18 cellular contexts compared by ENCODE assay signal in genomic region chr1:40735234-40735633, GRCh38. TPM values are rescaled to one million over a fixed set of nuclear protein-coding genes. Genes with fewer than 3 reads are reported as not detected.
DNase-seq lines count a peak whose midpoint lies in the region; ATAC-seq, FAIRE-seq and TF ChIP-seq lines count a peak whose summit lies in the region.
"Had no signal": no experiment of that assay in that cellular context is flagged by ENCODE, and none has a peak within 500 bp of the region (broad histone marks: within the 10 kb centered on the region; RNA-seq: fewer than 3 reads in every experiment).

No MANE protein-coding gene starts in this region.

- H3K27ac Mint-ChIP-seq in GM23338 (no peak overlapping the region), memory B cell (peak overlapping the region; percentile 20)

- peaks cover 22% of the 10 kb centered on the region for H3K4me1 ChIP-seq in GM23338 (ENCODE audit: insufficient read depth)
- peaks cover 3 to 5% of the 10 kb centered on the region in 2 experiments; a peak in 3 of 5 replicates for H3K4me1 ChIP-seq in K562 (replicated peaks in 1 of 2; ENCODE audit: control insufficient read depth in 2 of 2, insufficient read depth in 2 of 2, low read length in 2 of 2)
- H3K4me1 ChIP-seq in gastrocnemius medialis, result peaks cover 53 to 67% of the 10 kb centered on the region in 2 donors

- in situ Hi-C loops in K562 (cut with MboI), result no loop called here
- in situ Hi-C loops in gastrocnemius medialis (cut with MboI; ENCODE audit: low sequenced_read_pairs in 4 of 4), result no loop called here

- no peak for TF ChIP-seq CTCF in GM23338 (conservative IDR thresholded peaks at IDR 0.05; ENCODE audit: low read depth in 2 of 2)
- no peak for TF ChIP-seq CTCF in K562 (IDR thresholded peaks at IDR 0.05 in 2 of 3, conservative IDR thresholded peaks at IDR 0.05 in 1 of 3; ENCODE audit: insufficient read depth in 2 of 3, low read depth in 1 of 3, low read length in 3 of 3)
- TF ChIP-seq CTCF in gastrocnemius medialis (IDR thresholded peaks at IDR 0.05 in 4 of 5, conservative IDR thresholded peaks at IDR 0.05 in 1 of 5), result no peak

- BruUV-seq in K562 (replicated peaks; lab: Mats Ljungman, UMichigan), result no TSS peak

- H4K20me1 ChIP-seq in GM23338 (replicated peaks; ENCODE audit: insufficient read depth) (peaks cover 15% of the 10 kb centered on the region), K562 (replicated peaks; ENCODE audit: control insufficient read depth, insufficient read depth, low read length) (no peaks in the 10 kb centered on the region; the same call in 1 of the 2 replicates)

- H3K4me3 ChIP-seq in GM23338, result no peak overlapping the region
- H3K4me3 ChIP-seq in K562, result no peak overlapping the region
- no peak overlapping the region for H3K4me3 ChIP-seq in gastrocnemius medialis
- H3K4me3 ChIP-seq: MG63 had no signal

- H3K4me3 Mint-ChIP-seq in GM23338, result no peak overlapping the region
- H3K4me3 Mint-ChIP-seq in memory B cell, result no peak overlapping the region
- H3K4me3 Mint-ChIP-seq: CD4-positive, alpha-beta memory T cell had no signal

- H3K79me2 ChIP-seq in GM23338 (replicated peaks; ENCODE audit: insufficient read depth) (peaks cover 89% of the 10 kb centered on the region), K562 (ENCODE audit: control insufficient read depth, insufficient read depth, low read length) (peaks cover 46% of the 10 kb centered on the region)

- TF ChIP-seq POLR2A in K562 (conservative IDR thresholded peaks at IDR 0.05) (no peak), gastrocnemius medialis (IDR thresholded peaks at IDR 0.05) (no peak)

- no peaks in the 10 kb centered on the region for H3F3A ChIP-seq in GM23338 (replicated peaks; ENCODE audit: low read depth)

- CTCF ChIA-PET in K562 (lab: Yijun Ruan, JAX; ENCODE audit: low intra/inter-chr PET ratio), result no interaction called here

- H2AFZ ChIP-seq in GM23338 (no peak overlapping the region), K562 (ENCODE audit: low read depth, low read length) (no peak overlapping the region)

- ATAC-seq in GM23338, result no peak
- ATAC-seq in K562, result peak; percentile 71
- ATAC-seq in memory B cell (ENCODE audit: low read depth), result no peak
- no peak for ATAC-seq in gastrocnemius medialis

- H3K9ac ChIP-seq in K562 (ENCODE audit: insufficient read depth in 1 of 2, low read depth in 2 of 2, low read length in 2 of 2), result no peak overlapping the region

- no peak for TF ChIP-seq RAD21 in K562 (CRISPR knock-in tag; conservative IDR thresholded peaks at IDR 0.05 in 1 of 2, IDR thresholded peaks at IDR 0.05 in 1 of 2)

- no peak for DNase-seq in GM23338 (ENCODE audit: low spot score)
- DNase-seq in K562 (ENCODE audit: extremely low read depth in 1 of 4, low spot score in 3 of 4), result peak in 2 of 4 experiments; percentile 35 to 38
- no peak for DNase-seq in memory B cell (ENCODE audit: low spot score in 2 of 2)
- no peak for DNase-seq in gastrocnemius medialis
- DNase-seq in COR-L47 (lab: John Stamatoyannopoulos, UW), result no peak
- DNase-seq in HPDE6-E6E7 (ENCODE audit: extremely low spot score), result no peak
- no peak for DNase-seq in T-helper 9 cell
- DNase-seq: ACHN; AML-193; CD4-positive, alpha-beta memory T cell; GDM1; GOT3; MG63; NCI-H1092; NCI-H1694; NCI-H2227 treated with DMSO at 0.1 percent for 48 hours; NCI-H524 had no signal

- H3K36me3 ChIP-seq in GM23338 (ENCODE audit: insufficient read depth), result peaks cover 20% of the 10 kb centered on the region
- peaks cover 23% of the 10 kb centered on the region for H3K36me3 ChIP-seq in K562 (ENCODE audit: control insufficient read depth, insufficient read depth, low read length)
- H3K36me3 ChIP-seq in gastrocnemius medialis, result peaks cover 0 to 12% of the 10 kb centered on the region in 2 donors

- H3K9me1 ChIP-seq in K562 (ENCODE audit: control insufficient read depth, insufficient read depth, low read length), result no peaks in the 10 kb centered on the region

- no peak for TF ChIP-seq EP300 in K562 (IDR thresholded peaks at IDR 0.05; ENCODE audit: low read length)

- H3K4me2 ChIP-seq in GM23338 (no peak overlapping the region), K562 (ENCODE audit: insufficient read depth, low read length) (no peak overlapping the region)

- peak; percentile 60 for FAIRE-seq in K562 (lab: Jason Lieb, UNC)
- FAIRE-seq: GM12892 had no signal

- H3K36me3 Mint-ChIP-seq in GM23338 (ENCODE audit: low read depth), result peaks cover 22% of the 10 kb centered on the region
- peaks cover 17% of the 10 kb centered on the region for H3K36me3 Mint-ChIP-seq in memory B cell

- H3K9me3 Mint-ChIP-seq in GM23338, result no peaks in the 10 kb centered on the region
- H3K9me3 Mint-ChIP-seq in memory B cell, result no peaks in the 10 kb centered on the region
- H3K9me3 Mint-ChIP-seq: CD4-positive, alpha-beta memory T cell had no signal

- H3K27me3 Mint-ChIP-seq in GM23338 (ENCODE audit: insufficient read depth, low read depth, poor library complexity) (peaks cover 5% of the 10 kb centered on the region), memory B cell (no peaks in the 10 kb centered on the region)
- H3K27me3 Mint-ChIP-seq: CD4-positive, alpha-beta memory T cell had no signal

- H3K9me2 ChIP-seq in GM23338 (ENCODE audit: insufficient read depth), result no peaks in the 10 kb centered on the region

- WGBS in K562 (ENCODE audit: insufficient coverage, low coverage, missing lambda C conversion rate), result 45% methylated on average over 4 of the region's 4 CpGs

- H3K9me3 ChIP-seq in K562 (replicated peaks; ENCODE audit: control insufficient read depth, insufficient read depth, low read depth, low read length) (no peaks in the 10 kb centered on the region), gastrocnemius medialis (no peaks in the 10 kb centered on the region)

- intact Hi-C loops in K562 (cut with micrococcal nuclease), result no loop called here
- intact Hi-C loops in gastrocnemius medialis (cut with DNase I; ENCODE audit: low total_unique reads), result no loop called here

- POLR2A ChIA-PET in K562 (lab: Yijun Ruan, JAX), result interaction anchor here (0.8 to 2.5 kb wide), 5 partner anchors 9 to 21 kb away, joined by 3 to 8 read pairs (median 5); no protein-coding TSS in a partner anchor

- no peaks in the 10 kb centered on the region for H3K27me3 ChIP-seq in GM23338 (ENCODE audit: insufficient read depth)
- H3K27me3 ChIP-seq in K562 (ENCODE audit: control insufficient read depth in 2 of 2, insufficient read depth in 2 of 2, low read length in 2 of 2), result no peaks in the 10 kb centered on the region
- no peaks in the 10 kb centered on the region for H3K27me3 ChIP-seq in gastrocnemius medialis
- H3K27me3 ChIP-seq: MG63 had no signal

- H3K4me1 Mint-ChIP-seq in GM23338 (peaks cover 29% of the 10 kb centered on the region), memory B cell (peaks cover 33% of the 10 kb centered on the region)

- 0 out of 2 replicates have a peak overlapping the region, but pooled peaks have one; percentile 45 for H3K27ac ChIP-seq in GM23338 (ENCODE audit: low read depth)
- H3K27ac ChIP-seq in K562 (ENCODE audit: extremely low read depth, low read depth, low read length), result no peak overlapping the region
- peak overlapping the region; percentile 55 to 64 (median 60) for H3K27ac ChIP-seq in gastrocnemius medialis

TF ChIP-seq in GM23338, 12 proteins besides CTCF, POLR2A, EP300 and RAD21 (continues in another document):
- TF ChIP-seq ZNF331 (CRISPR knock-in tag; IDR thresholded peaks at IDR 0.05; ENCODE audit: low read depth), result no peak

RNA-seq across cellular contexts. Expression of gene NFYC, which starts 43.7 kb away (rescaled TPM):
- 37.8 and 42.7 TPM in 2 replicates for total RNA-seq in GM23338 (2014; rRNA removed; shearing (Covaris generic))
- polyA plus RNA-seq in GM23338 (2016; fragmentation: Nextera tagmentation; extraction: Ambion mirVana) (34.5 and 36.2 TPM in 2 replicates), K562 (2011; rRNA removed) (47.2 and 65.6 TPM in 2 replicates), K562 (2014; fragmentation: Illumina TruSeq; extraction: Trizol) (56.2 and 65.1 TPM in 2 replicates), K562 (2014; fragmentation: Nextera tagmentation; extraction: Ambion mirVana) (1 to 10 TPM; 4.8 to 7.2 TPM), K562 (2014; rRNA removed) (51.3 and 57.7 TPM in 2 replicates)
- total RNA-seq in K562 (2011; cell fraction: chromatin; rRNA removed; ENCODE audit: low replicate concordance), result 51.1 and 58.3 TPM in 2 replicates
- 43.8 and 43.9 TPM in 2 replicates for total RNA-seq in K562 (2011; cell fraction: nucleolus; rRNA removed)
- total RNA-seq in K562 (2011; cell fraction: nucleoplasm; rRNA removed), result 49.1 and 60.1 TPM in 2 replicates
- total RNA-seq in K562 (2014; rRNA removed) (41.1 and 44.2 TPM in 2 replicates), K562 (2014; rRNA removed; fragmentation: Illumina TruSeq; extraction: Trizol) (22.7 and 26.4 TPM in 2 replicates), K562 (2015; rRNA removed; fragmentation: Illumina TruSeq; extraction: Trizol) (31.2 and 31.4 TPM in 2 replicates), K562 (2021) (53.9 and 59.8 TPM in 2 replicates), gastrocnemius medialis (10 to 100 TPM; 45.3 to 58.6 (median 57.4) TPM)
- 78.9 and 120 TPM in 2 replicates for polyA plus RNA-seq in K562 (2011; cell fraction: cytosol; rRNA removed)
- polyA plus RNA-seq in K562 (2011; cell fraction: nucleus; rRNA removed), result 72.3 and 83.1 TPM in 2 replicates
- polyA plus RNA-seq in K562 (2012), result 52.9 and 79.3 TPM in 2 replicates
- 45.7 and 65.0 TPM in 2 replicates for polyA minus RNA-seq in K562 (2011; rRNA and poly(A)+ RNA removed)
- polyA minus RNA-seq in K562 (2011; cell fraction: cytosol; rRNA and poly(A)+ RNA removed), result 38.9 and 49.7 TPM in 2 replicates
- polyA minus RNA-seq in K562 (2011; cell fraction: nucleus; rRNA and poly(A)+ RNA removed), result 34.9 and 50.8 TPM in 2 replicates

RNA-seq across cellular contexts. Expression of gene KCNQ4, which starts 48.4 kb away (rescaled TPM):
- 2.9 and 3.0 TPM in 2 replicates for total RNA-seq in GM23338 (2014; rRNA removed; shearing (Covaris generic))
- polyA plus RNA-seq in GM23338 (2016; fragmentation: Nextera tagmentation; extraction: Ambion mirVana) (1.3 and 2.0 TPM in 2 replicates), K562 (2011; rRNA removed) (0.79 and 1.7 TPM in 2 replicates), K562 (2014; fragmentation: Illumina TruSeq; extraction: Trizol) (3.5 and 3.8 TPM in 2 replicates), K562 (2014; fragmentation: Nextera tagmentation; extraction: Ambion mirVana) (under 1 TPM; 0.07 to 0.27 TPM), K562 (2014; rRNA removed) (3.4 and 3.7 TPM in 2 replicates)
- total RNA-seq in K562 (2011; cell fraction: chromatin; rRNA removed; ENCODE audit: low replicate concordance), result 4.1 and 12.8 TPM in 2 replicates
- 7.4 and 7.5 TPM in 2 replicates for total RNA-seq in K562 (2011; cell fraction: nucleolus; rRNA removed)
- 4.4 and 4.6 TPM in 2 replicates for total RNA-seq in K562 (2011; cell fraction: nucleoplasm; rRNA removed)
- total RNA-seq in K562 (2014; rRNA removed) (1.6 and 1.8 TPM in 2 replicates), K562 (2014; rRNA removed; fragmentation: Illumina TruSeq; extraction: Trizol) (0.64 and 0.76 TPM in 2 replicates), K562 (2015; rRNA removed; fragmentation: Illumina TruSeq; extraction: Trizol) (0.72 and 0.79 TPM in 2 replicates), K562 (2021) (3.8 and 4.1 TPM in 2 replicates), gastrocnemius medialis (1 to 10 TPM; 2.9 to 8.2 (median 3.5) TPM)
- polyA plus RNA-seq in K562 (2011; cell fraction: cytosol; rRNA removed), result 1.1 and 1.3 TPM in 2 replicates
- 6.3 and 9.8 TPM in 2 replicates for polyA plus RNA-seq in K562 (2011; cell fraction: nucleus; rRNA removed)
- 2.5 and 4.6 TPM in 2 replicates for polyA plus RNA-seq in K562 (2012)
- 0.42 and 0.49 TPM in 2 replicates for polyA minus RNA-seq in K562 (2011; rRNA and poly(A)+ RNA removed)
- 1.0 TPM in 2 replicates for polyA minus RNA-seq in K562 (2011; cell fraction: cytosol; rRNA and poly(A)+ RNA removed)
- polyA minus RNA-seq in K562 (2011; cell fraction: nucleus; rRNA and poly(A)+ RNA removed), result 3.6 and 3.7 TPM in 2 replicates
